8 cellular contexts compared by ENCODE assay signal in genomic region chr20:38032585-38033329, GRCh38. TPM values are rescaled to one million over a fixed set of nuclear protein-coding genes. Genes with fewer than 3 reads are reported as not detected.
DNase-seq lines count a peak whose midpoint lies in the region; ATAC-seq and TF ChIP-seq lines count a peak whose summit lies in the region.

No MANE protein-coding gene starts in this region.

- H3K36me3 ChIP-seq in naive thymus-derived CD4-positive, alpha-beta T cell (ENCODE audit: control insufficient read depth in 2 of 3, insufficient read depth in 3 of 3, low read length in 3 of 3) = peaks cover 0 to 7% (median 0%) of the 10 kb centered on the region in 3 experiments
- peaks cover 3% of the 10 kb centered on the region for H3K36me3 ChIP-seq in urinary bladder (ENCODE audit: insufficient read depth)

- peak overlapping the region; percentile 93 for H3K27ac ChIP-seq in naive thymus-derived CD4-positive, alpha-beta T cell (ENCODE audit: low read depth, low read length)
- no peak overlapping the region for H3K27ac ChIP-seq in urinary bladder (ENCODE audit: low read depth)

- H3K27ac Mint-ChIP-seq in effector memory CD8-positive, alpha-beta T cell = peak overlapping the region; percentile 96 to 99
- H3K27ac Mint-ChIP-seq in naive thymus-derived CD4-positive, alpha-beta T cell = peak overlapping the region; percentile 91 to 100 (median 99)

- H3K27me3 ChIP-seq in naive thymus-derived CD4-positive, alpha-beta T cell (ENCODE audit: control insufficient read depth in 2 of 2, insufficient read depth in 2 of 2, low read length in 2 of 2) = no peaks in the 10 kb centered on the region

- H3K9me3 Mint-ChIP-seq in effector memory CD8-positive, alpha-beta T cell = no peaks in the 10 kb centered on the region
- no peaks in the 10 kb centered on the region for H3K9me3 Mint-ChIP-seq in naive thymus-derived CD4-positive, alpha-beta T cell

- CTCF ChIA-PET in naive thymus-derived CD4-positive, alpha-beta T cell (lab: Charles Lee) = interaction anchor here (0.6 to 0.7 kb wide), 2 partner anchors 17 to 704 kb away, joined by 3 to 4 read pairs; no protein-coding TSS in a partner anchor

- H3K4me1 ChIP-seq in naive thymus-derived CD4-positive, alpha-beta T cell (ENCODE audit: control insufficient read depth in 2 of 2, insufficient read depth in 2 of 2, low read length in 2 of 2) = peaks cover 35 to 41% of the 10 kb centered on the region in 2 donors
- no peaks in the 10 kb centered on the region for H3K4me1 ChIP-seq in urinary bladder (ENCODE audit: insufficient read depth)

- no peak for TF ChIP-seq CTCF in AG10803 (conservative IDR thresholded peaks at IDR 0.05; ENCODE audit: low read length)

- ATAC-seq in GM18520 (IDR thresholded peaks at IDR 0.05; ENCODE audit: unreplicated experiment) = peak; percentile 25
- peak; percentile 32 for ATAC-seq in HG03039 (IDR thresholded peaks at IDR 0.05; ENCODE audit: unreplicated experiment)
- ATAC-seq in effector memory CD8-positive, alpha-beta T cell (replicated peaks) = peak; percentile 67
- ATAC-seq in naive thymus-derived CD4-positive, alpha-beta T cell = peak; percentile 63

- peak overlapping the region; percentile 98 for H3K4me3 ChIP-seq in AG10803 (ENCODE audit: low read length)
- peak overlapping the region; percentile 94 for H3K4me3 ChIP-seq in naive thymus-derived CD4-positive, alpha-beta T cell (ENCODE audit: low read length)
- peak overlapping the region; percentile 96 for H3K4me3 ChIP-seq in urinary bladder (ENCODE audit: low read depth, low read length)

- H3K9me3 ChIP-seq in naive thymus-derived CD4-positive, alpha-beta T cell (ENCODE audit: control insufficient read depth in 2 of 3, low read length in 3 of 3) = no peaks in the 10 kb centered on the region

- peak overlapping the region; percentile 93 to 97 for H3K4me3 Mint-ChIP-seq in effector memory CD8-positive, alpha-beta T cell
- H3K4me3 Mint-ChIP-seq in naive thymus-derived CD4-positive, alpha-beta T cell = peak overlapping the region; percentile 92 to 99 (median 96)

- DNase-seq in AG10803 (ENCODE audit: low read depth) (no peak), RKO (ENCODE audit: low spot score) (peak; percentile 49), NCI-H226 (no peak)
- DNase-seq in effector memory CD8-positive, alpha-beta T cell = no peak
- DNase-seq in naive thymus-derived CD4-positive, alpha-beta T cell = no peak

- intact Hi-C loops in naive thymus-derived CD4-positive, alpha-beta T cell (cut with micrococcal nuclease) = loop anchor here (1.0 to 5.0 kb wide), 6 partner anchors 25 to 743 kb away; partner anchors contain the start of genes CTNNBL1 (in 2 of the 2), SNHG17 (in 2 of the 2) and MANBAL (in 1 of the 2)

- POLR2A ChIA-PET in naive thymus-derived CD4-positive, alpha-beta T cell (lab: Charles Lee) = interaction anchor here (0.6 to 2.4 kb wide), 6 partner anchors 11 to 930 kb away, joined by 3 to 5 read pairs (median 4); partner anchors contain the start of genes DHX35, RALGAPB and SNHG17

- H3K4me1 Mint-ChIP-seq in effector memory CD8-positive, alpha-beta T cell (ENCODE audit: low read depth in 2 of 2) = peaks cover 47 to 57% of the 10 kb centered on the region in 2 donors
- H3K4me1 Mint-ChIP-seq in naive thymus-derived CD4-positive, alpha-beta T cell = peaks cover 57 to 90% (median 77%) of the 10 kb centered on the region in 7 donors

- peaks cover 27% of the 10 kb centered on the region for H3K36me3 Mint-ChIP-seq in effector memory CD8-positive, alpha-beta T cell (ENCODE audit: insufficient read depth)
- H3K36me3 Mint-ChIP-seq in naive thymus-derived CD4-positive, alpha-beta T cell = peaks cover 0 to 28% (median 4%) of the 10 kb centered on the region in 5 donors

- H3K27me3 Mint-ChIP-seq in effector memory CD8-positive, alpha-beta T cell = no peaks in the 10 kb centered on the region
- H3K27me3 Mint-ChIP-seq in naive thymus-derived CD4-positive, alpha-beta T cell = peaks cover 0 to 4% (median 0%) of the 10 kb centered on the region in 5 donors

- WGBS in urinary bladder = 26% methylated on average over 28 of the region's 28 CpGs

RNA-seq across cellular contexts. Expression of gene TTI1, which starts 0.5 kb away (rescaled TPM):
- 10 to 100 TPM; 15.9 to 29.8 (median 25.3) TPM for total RNA-seq in naive thymus-derived CD4-positive, alpha-beta T cell
- 10 to 100 TPM; 15.0 to 25.0 TPM for polyA plus RNA-seq in naive thymus-derived CD4-positive, alpha-beta T cell
- total RNA-seq in urinary bladder = 35.7 TPM
- 13.3 TPM for polyA plus RNA-seq in urinary bladder

RNA-seq across cellular contexts. Expression of gene RPRD1B, which starts 0.8 kb away (rescaled TPM):
- 10 to 100 TPM; 43.5 to 49.1 (median 45.5) TPM for total RNA-seq in naive thymus-derived CD4-positive, alpha-beta T cell
- 1 to 10 TPM; 3.4 to 9.4 TPM for polyA plus RNA-seq in naive thymus-derived CD4-positive, alpha-beta T cell
- total RNA-seq in urinary bladder = 85.2 TPM
- polyA plus RNA-seq in urinary bladder = 45.0 TPM
